In the genomic region with DNA sequence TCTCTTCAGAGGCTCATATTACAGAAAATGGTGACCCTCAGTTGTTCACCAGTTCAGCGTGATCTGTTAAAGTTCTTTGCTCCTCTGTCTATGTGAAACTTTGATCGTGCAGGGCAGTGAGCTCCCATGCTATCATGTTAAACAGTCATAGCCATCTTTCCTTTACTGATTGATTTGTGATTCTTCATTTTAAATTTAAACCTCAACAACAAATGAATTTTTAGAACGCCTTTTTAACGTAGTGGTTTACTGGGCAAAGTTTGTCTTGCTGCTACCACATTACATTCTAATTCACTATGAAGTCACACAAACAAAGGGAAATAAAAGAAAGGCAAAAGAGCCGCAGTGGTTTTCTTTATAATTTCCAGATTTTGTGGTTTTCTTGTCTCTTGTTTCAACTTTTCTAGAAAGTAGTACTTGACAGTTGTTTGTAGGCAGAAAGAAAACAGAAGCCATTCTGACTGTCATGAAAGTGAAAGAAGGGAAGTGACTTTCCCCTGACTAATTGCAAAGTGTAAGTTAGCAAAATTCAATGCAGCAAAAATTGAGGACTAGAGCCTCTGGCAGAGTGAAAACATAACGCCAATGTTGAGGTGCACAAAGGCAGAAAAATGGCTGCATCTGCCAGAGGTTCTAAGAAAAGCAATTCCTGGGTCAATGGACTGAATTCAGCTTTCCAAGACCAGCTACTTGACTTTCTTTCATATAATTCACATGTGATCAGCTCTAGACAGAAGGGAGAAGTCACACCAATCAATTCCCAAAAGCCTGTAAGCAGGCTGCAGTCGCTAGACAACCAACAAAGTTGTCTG, we compare ENCODE assay signal across 8 cellular contexts. TPM values are rescaled to one million over a fixed set of nuclear protein-coding genes. Genes with fewer than 3 reads are reported as not detected.
A peak's percentile ranks its signal among the peaks of the same experiment; 100 is the strongest.
DNase-seq lines count a peak whose midpoint lies in the region; ATAC-seq, FAIRE-seq and TF ChIP-seq lines count a peak whose summit lies in the region.

No MANE protein-coding gene starts in this region.

- intact Hi-C loops in right cardiac atrium (cut with DNase I) = no loop called here

- no peak overlapping the region for H3K4me3 ChIP-seq in right cardiac atrium (ENCODE audit: low read length)

- DNase-seq in GM12891 (ENCODE audit: insufficient read length, low spot score) (no peak), fibroblast of peridontal ligament (ENCODE audit: extremely low read depth) (peak; percentile 39), cerebellar nuclear complex (lab: John Stamatoyannopoulos, UW) (no peak), right cardiac atrium (no peak), NCI-H2196 (lab: John Stamatoyannopoulos, UW; ENCODE audit: unreplicated experiment) (no peak), NCI-H82 treated with DMSO at 0.1 percent for 48 hours (lab: John Stamatoyannopoulos, UW; ENCODE audit: unreplicated experiment) (no peak)

- no peaks in the 10 kb centered on the region for H3K27me3 ChIP-seq in right cardiac atrium (ENCODE audit: control insufficient read depth, insufficient read depth)

- peak; percentile 89 for ATAC-seq in GM21390 (IDR thresholded peaks at IDR 0.05; ENCODE audit: unreplicated experiment)
- peak; percentile 95 for ATAC-seq in HG03460 (IDR thresholded peaks at IDR 0.05; ENCODE audit: unreplicated experiment)
- ATAC-seq in right cardiac atrium = no peak

- no peaks in the 10 kb centered on the region for H3K9me3 ChIP-seq in right cardiac atrium (ENCODE audit: control insufficient read depth, low read length)

- no peak overlapping the region for H3K27ac ChIP-seq in right cardiac atrium (ENCODE audit: low read length)

- FAIRE-seq in GM12891 (lab: Jason Lieb, UNC) = peak; percentile 93

- no peak for TF ChIP-seq POLR2A in GM12891 (IDR thresholded peaks at IDR 0.05; ENCODE audit: low read depth, low read length)

- no peaks in the 10 kb centered on the region for H3K4me1 ChIP-seq in right cardiac atrium (ENCODE audit: control insufficient read depth, insufficient read depth, low read length)

- 70% methylated on average over 7 of the region's 7 CpGs for WGBS in right cardiac atrium

TF ChIP-seq in GM12891, 5 proteins besides CTCF, POLR2A, EP300 and RAD21:
- TF ChIP-seq SPI1 (IDR thresholded peaks at IDR 0.05; ENCODE audit: low read depth, low read length) (peak; percentile 96), TAF1 (IDR thresholded peaks at IDR 0.05; ENCODE audit: low read depth, low read length) (no peak)

RNA-seq across cellular contexts. Expression of gene IFNA6, which starts 7.0 kb away (rescaled TPM):
- polyA plus RNA-seq in GM12891 (2012; ENCODE audit: low read depth, missing spikeins) = not detected
- not detected for total RNA-seq in right cardiac atrium
- polyA plus RNA-seq in right cardiac atrium = not detected

RNA-seq across cellular contexts. Expression of gene IFNA13, which starts 10.2 kb away (rescaled TPM):
- not detected for polyA plus RNA-seq in GM12891 (2012; ENCODE audit: low read depth, missing spikeins)
- not detected for total RNA-seq in right cardiac atrium
- polyA plus RNA-seq in right cardiac atrium = not detected

RNA-seq across cellular contexts. Expression of gene KLHL9, which starts 22.5 kb away (rescaled TPM):
- 8.0 TPM for polyA plus RNA-seq in GM12891 (2012; ENCODE audit: low read depth, missing spikeins)
- total RNA-seq in right cardiac atrium = 10 to 100 TPM; 13.0 to 14.6 (median 13.3) TPM
- 6.1 TPM for polyA plus RNA-seq in right cardiac atrium

RNA-seq across cellular contexts. Expression of gene IFNA2, which starts 27.5 kb away (rescaled TPM):
- 0.31 TPM for polyA plus RNA-seq in GM12891 (2012; ENCODE audit: low read depth, missing spikeins)
- total RNA-seq in right cardiac atrium = not detected
- not detected for polyA plus RNA-seq in right cardiac atrium

RNA-seq across cellular contexts. Expression of gene IFNA8, which starts 51.2 kb away (rescaled TPM):
- not detected for polyA plus RNA-seq in GM12891 (2012; ENCODE audit: low read depth, missing spikeins)
- total RNA-seq in right cardiac atrium = not detected
- not detected for polyA plus RNA-seq in right cardiac atrium

Comparison
In these comparisons a context has a peak if more than half of its experiments do, and no peak if none do; other contexts are left out.
1. ATAC-seq: peak in GM21390 (single experiment) and HG03460 (single experiment); none in right cardiac atrium (0 of 2).